Comparison of ENCODE assay signal across 8 cellular contexts in genomic region chr10:72215611-72216549, GRCh38. TPM values are rescaled to one million over a fixed set of nuclear protein-coding genes. Genes with fewer than 3 reads are reported as not detected.
DNase-seq lines count a peak whose midpoint lies in the region; ATAC-seq and TF ChIP-seq lines count a peak whose summit lies in the region.

ANAPC16 (plus strand) TSS chr10:72216012; CDS start chr10:72223915, 7,903 bp downstream.
ASCC1 (minus strand) TSS chr10:72216276; CDS start chr10:72213298, 2,978 bp downstream.

- H3K4me1 ChIP-seq in smooth muscle cell (ENCODE audit: low read depth): peaks cover 20% of the 10 kb centered on the region

- peaks cover 62% of the 10 kb centered on the region for H3K79me2 ChIP-seq in smooth muscle cell (ENCODE audit: low read depth)

- no peaks in the 10 kb centered on the region for H3K9me3 Mint-ChIP-seq in immature natural killer cell

- H3K4me3 ChIP-seq in smooth muscle cell: peak within 1 kb of the TSS; percentile 85

- peak within 1 kb of the TSS; percentile 95 to 100 (median 98) for H3K27ac Mint-ChIP-seq in immature natural killer cell

- peaks cover 6 to 15% (median 8%) of the 10 kb centered on the region in 3 donors for H3K27me3 Mint-ChIP-seq in immature natural killer cell (ENCODE audit: low read depth in 3 of 3)

- peak within 1 kb of the TSS; percentile 96 for H3K4me2 ChIP-seq in smooth muscle cell

- peaks cover 2 to 16% (median 5%) of the 10 kb centered on the region in 3 donors for H3K36me3 Mint-ChIP-seq in immature natural killer cell

- H3K4me1 Mint-ChIP-seq in immature natural killer cell: peaks cover 43 to 58% of the 10 kb centered on the region in 2 donors

- no peaks in the 10 kb centered on the region for H4K20me1 ChIP-seq in smooth muscle cell (ENCODE audit: low read depth)

- peak within 1 kb of the TSS; percentile 89 for H3K9ac ChIP-seq in smooth muscle cell (ENCODE audit: low read depth)

- H3K27ac ChIP-seq in caudate nucleus (ENCODE audit: low read depth, low read length) (peak within 1 kb of the TSS; percentile 100), smooth muscle cell (ENCODE audit: low read depth) (peak within 1 kb of the TSS; percentile 94)

- no peak for TF ChIP-seq CTCF in smooth muscle cell (IDR thresholded peaks at IDR 0.05; ENCODE audit: borderline replicate concordance, insufficient read depth, poor library complexity, severe bottlenecking)

- peaks cover 11% of the 10 kb centered on the region for H3F3A ChIP-seq in smooth muscle cell (ENCODE audit: low read depth)

- peak; percentile 93 for DNase-seq in AG08396 (ENCODE audit: low spot score)
- DNase-seq in NCI-H345 treated with DMSO at 0.1 percent for 48 hours (lab: John Stamatoyannopoulos, UW; ENCODE audit: unreplicated experiment): peak; percentile 85
- peak; percentile 87 to 95 (median 90) for DNase-seq in activated CD4-positive, CD25-positive, alpha-beta regulatory T cell (lab: John Stamatoyannopoulos, UW)
- peak; percentile 48 to 99 (median 92) for DNase-seq in caudate nucleus (lab: John Stamatoyannopoulos, UW)
- peak; percentile 96 to 97 (median 97) for DNase-seq in immature natural killer cell
- peak; percentile 94 for DNase-seq in smooth muscle cell (lab: John Stamatoyannopoulos, UW; ENCODE audit: unreplicated experiment)

- H2AFZ ChIP-seq in smooth muscle cell (ENCODE audit: low read depth): peak within 1 kb of the TSS; percentile 98

- no peaks in the 10 kb centered on the region for H3K9me3 ChIP-seq in smooth muscle cell (replicated peaks; ENCODE audit: low read depth)

- H3K36me3 ChIP-seq in smooth muscle cell (ENCODE audit: low read depth): no peaks in the 10 kb centered on the region

- peak within 1 kb of the TSS; percentile 95 to 99 (median 96) for H3K4me3 Mint-ChIP-seq in immature natural killer cell

- WGBS in smooth muscle cell (ENCODE audit: low lambda C conversion rate): under 1% methylated on average over 60 of the region's 64 CpGs

- no peaks in the 10 kb centered on the region for H3K27me3 ChIP-seq in smooth muscle cell (ENCODE audit: low read depth)

- ATAC-seq in GM19023 (IDR thresholded peaks at IDR 0.05; ENCODE audit: unreplicated experiment) (peak; percentile 83), HG03196 (IDR thresholded peaks at IDR 0.05; ENCODE audit: unreplicated experiment) (peak; percentile 88)

RNA-seq across cellular contexts. Expression of gene ANAPC16, which starts in this region (rescaled TPM):
- 100 to 1,000 TPM; 291 to 366 (median 328) TPM for polyA plus RNA-seq in immature natural killer cell
- total RNA-seq in smooth muscle cell: 50.8 and 81.8 TPM in 2 replicates
- 76.4 and 80.8 TPM in 2 replicates for polyA plus RNA-seq in smooth muscle cell

RNA-seq across cellular contexts. Expression of gene ASCC1, which starts in this region (rescaled TPM):
- polyA plus RNA-seq in immature natural killer cell (10 to 100 TPM; 36.9 to 57.6 (median 40.5) TPM), smooth muscle cell (24.0 and 24.7 TPM in 2 replicates)
- 28.1 and 37.0 TPM in 2 replicates for total RNA-seq in smooth muscle cell

Comparison
In these comparisons a context has a peak if more than half of its experiments do, and no peak if none do; other contexts are left out.
1. Peak in every context shown above with its lines: DNase-seq, ATAC-seq, H3K4me3 ChIP-seq and H3K27ac ChIP-seq.